ENCODE assay signal across 1 cellular context in the genomic region with DNA sequence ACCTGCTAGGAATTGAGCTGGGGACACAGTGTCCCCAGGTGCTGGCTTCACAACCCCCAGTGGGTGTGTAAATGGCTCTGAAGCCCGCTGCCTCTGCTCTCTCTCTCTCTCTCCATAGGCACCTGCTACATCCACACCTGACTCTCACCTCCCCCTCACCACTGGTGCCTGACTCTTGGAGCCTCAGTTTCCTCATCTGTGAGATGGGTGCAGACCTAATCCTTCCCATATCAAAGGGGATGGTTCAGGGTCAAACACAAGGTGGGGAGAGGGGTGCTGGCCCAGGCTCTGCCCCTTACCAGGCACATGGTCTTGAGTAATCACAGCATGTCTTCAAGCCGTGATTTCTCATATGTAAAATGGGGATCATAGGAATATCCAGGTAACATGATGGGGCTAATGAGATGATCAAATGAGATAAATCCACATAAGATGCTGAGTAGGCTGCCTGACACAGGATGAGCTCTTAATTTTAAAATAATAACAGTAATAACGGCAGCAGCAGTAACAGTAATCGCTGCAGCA.
TF ChIP-seq lines count a peak whose summit lies in the region.

No MANE protein-coding gene starts in this region.

TF ChIP-seq in H1, 55 proteins besides CTCF, POLR2A, EP300 and RAD21:
- no peak for TF ChIP-seq ZNF274 (IDR thresholded peaks at IDR 0.05; ENCODE audit: borderline replicate concordance, extremely low read depth, low read length)
- TF ChIP-seq CBX8 (IDR thresholded peaks at IDR 0.05; ENCODE audit: borderline replicate concordance, low read depth, low read length): no peak
- TF ChIP-seq, protein P1, sequence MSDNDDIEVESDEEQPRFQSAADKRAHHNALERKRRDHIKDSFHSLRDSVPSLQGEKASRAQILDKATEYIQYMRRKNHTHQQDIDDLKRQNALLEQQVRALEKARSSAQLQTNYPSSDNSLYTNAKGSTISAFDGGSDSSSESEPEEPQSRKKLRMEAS (IDR thresholded peaks at IDR 0.05): no peak
- no peak for TF ChIP-seq TBP (IDR thresholded peaks at IDR 0.05; ENCODE audit: low read depth, low read length)
- TF ChIP-seq SP4 (IDR thresholded peaks at IDR 0.05; ENCODE audit: low read length): no peak
- TF ChIP-seq SIRT6 (IDR thresholded peaks at IDR 0.05; ENCODE audit: low read length): no peak
- TF ChIP-seq TCF12 (IDR thresholded peaks at IDR 0.05; ENCODE audit: low read depth, low read length): no peak
- TF ChIP-seq PHF8 (conservative IDR thresholded peaks at IDR 0.05; ENCODE audit: low read depth, low read length): no peak
- no peak for TF ChIP-seq KDM4A (IDR thresholded peaks at IDR 0.05; ENCODE audit: low read depth, low read length, severe bottlenecking)
- no peak for TF ChIP-seq USF2 (IDR thresholded peaks at IDR 0.05; ENCODE audit: low read length)
- no peak for TF ChIP-seq SIN3A (conservative IDR thresholded peaks at IDR 0.05 in 1 of 2, IDR thresholded peaks at IDR 0.05 in 1 of 2; ENCODE audit: low read depth in 1 of 2, low read length in 2 of 2)
- no peak for TF ChIP-seq HDAC6 (IDR thresholded peaks at IDR 0.05; ENCODE audit: low read depth, low read length)
